ENCODE assay signal across 1 cellular context in the genomic region with DNA sequence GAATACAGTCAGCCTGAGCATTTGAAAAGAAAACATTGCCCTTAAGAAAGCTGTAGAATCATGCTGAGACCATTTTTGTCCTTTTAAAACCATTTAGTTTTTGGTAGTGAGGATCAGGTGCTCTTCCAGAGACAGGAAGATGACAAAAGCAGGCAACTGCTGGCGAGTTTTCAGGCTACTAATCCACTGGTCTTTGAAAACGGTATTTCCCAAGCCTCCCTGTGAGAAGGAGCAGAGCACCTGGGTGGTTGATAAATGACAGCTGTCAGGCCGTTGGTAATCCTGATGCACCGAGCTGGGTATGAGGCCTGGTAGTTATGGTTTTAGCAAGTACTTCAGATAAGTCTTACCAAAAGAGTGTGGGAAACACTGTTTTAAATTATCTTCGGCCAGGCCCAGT.
TF ChIP-seq lines count a peak whose summit lies in the region.

No MANE protein-coding gene starts in this region.

TF ChIP-seq in GM23338, 12 proteins besides CTCF, POLR2A, EP300 and RAD21 (continued from another document):
- TF ChIP-seq, protein P1, sequence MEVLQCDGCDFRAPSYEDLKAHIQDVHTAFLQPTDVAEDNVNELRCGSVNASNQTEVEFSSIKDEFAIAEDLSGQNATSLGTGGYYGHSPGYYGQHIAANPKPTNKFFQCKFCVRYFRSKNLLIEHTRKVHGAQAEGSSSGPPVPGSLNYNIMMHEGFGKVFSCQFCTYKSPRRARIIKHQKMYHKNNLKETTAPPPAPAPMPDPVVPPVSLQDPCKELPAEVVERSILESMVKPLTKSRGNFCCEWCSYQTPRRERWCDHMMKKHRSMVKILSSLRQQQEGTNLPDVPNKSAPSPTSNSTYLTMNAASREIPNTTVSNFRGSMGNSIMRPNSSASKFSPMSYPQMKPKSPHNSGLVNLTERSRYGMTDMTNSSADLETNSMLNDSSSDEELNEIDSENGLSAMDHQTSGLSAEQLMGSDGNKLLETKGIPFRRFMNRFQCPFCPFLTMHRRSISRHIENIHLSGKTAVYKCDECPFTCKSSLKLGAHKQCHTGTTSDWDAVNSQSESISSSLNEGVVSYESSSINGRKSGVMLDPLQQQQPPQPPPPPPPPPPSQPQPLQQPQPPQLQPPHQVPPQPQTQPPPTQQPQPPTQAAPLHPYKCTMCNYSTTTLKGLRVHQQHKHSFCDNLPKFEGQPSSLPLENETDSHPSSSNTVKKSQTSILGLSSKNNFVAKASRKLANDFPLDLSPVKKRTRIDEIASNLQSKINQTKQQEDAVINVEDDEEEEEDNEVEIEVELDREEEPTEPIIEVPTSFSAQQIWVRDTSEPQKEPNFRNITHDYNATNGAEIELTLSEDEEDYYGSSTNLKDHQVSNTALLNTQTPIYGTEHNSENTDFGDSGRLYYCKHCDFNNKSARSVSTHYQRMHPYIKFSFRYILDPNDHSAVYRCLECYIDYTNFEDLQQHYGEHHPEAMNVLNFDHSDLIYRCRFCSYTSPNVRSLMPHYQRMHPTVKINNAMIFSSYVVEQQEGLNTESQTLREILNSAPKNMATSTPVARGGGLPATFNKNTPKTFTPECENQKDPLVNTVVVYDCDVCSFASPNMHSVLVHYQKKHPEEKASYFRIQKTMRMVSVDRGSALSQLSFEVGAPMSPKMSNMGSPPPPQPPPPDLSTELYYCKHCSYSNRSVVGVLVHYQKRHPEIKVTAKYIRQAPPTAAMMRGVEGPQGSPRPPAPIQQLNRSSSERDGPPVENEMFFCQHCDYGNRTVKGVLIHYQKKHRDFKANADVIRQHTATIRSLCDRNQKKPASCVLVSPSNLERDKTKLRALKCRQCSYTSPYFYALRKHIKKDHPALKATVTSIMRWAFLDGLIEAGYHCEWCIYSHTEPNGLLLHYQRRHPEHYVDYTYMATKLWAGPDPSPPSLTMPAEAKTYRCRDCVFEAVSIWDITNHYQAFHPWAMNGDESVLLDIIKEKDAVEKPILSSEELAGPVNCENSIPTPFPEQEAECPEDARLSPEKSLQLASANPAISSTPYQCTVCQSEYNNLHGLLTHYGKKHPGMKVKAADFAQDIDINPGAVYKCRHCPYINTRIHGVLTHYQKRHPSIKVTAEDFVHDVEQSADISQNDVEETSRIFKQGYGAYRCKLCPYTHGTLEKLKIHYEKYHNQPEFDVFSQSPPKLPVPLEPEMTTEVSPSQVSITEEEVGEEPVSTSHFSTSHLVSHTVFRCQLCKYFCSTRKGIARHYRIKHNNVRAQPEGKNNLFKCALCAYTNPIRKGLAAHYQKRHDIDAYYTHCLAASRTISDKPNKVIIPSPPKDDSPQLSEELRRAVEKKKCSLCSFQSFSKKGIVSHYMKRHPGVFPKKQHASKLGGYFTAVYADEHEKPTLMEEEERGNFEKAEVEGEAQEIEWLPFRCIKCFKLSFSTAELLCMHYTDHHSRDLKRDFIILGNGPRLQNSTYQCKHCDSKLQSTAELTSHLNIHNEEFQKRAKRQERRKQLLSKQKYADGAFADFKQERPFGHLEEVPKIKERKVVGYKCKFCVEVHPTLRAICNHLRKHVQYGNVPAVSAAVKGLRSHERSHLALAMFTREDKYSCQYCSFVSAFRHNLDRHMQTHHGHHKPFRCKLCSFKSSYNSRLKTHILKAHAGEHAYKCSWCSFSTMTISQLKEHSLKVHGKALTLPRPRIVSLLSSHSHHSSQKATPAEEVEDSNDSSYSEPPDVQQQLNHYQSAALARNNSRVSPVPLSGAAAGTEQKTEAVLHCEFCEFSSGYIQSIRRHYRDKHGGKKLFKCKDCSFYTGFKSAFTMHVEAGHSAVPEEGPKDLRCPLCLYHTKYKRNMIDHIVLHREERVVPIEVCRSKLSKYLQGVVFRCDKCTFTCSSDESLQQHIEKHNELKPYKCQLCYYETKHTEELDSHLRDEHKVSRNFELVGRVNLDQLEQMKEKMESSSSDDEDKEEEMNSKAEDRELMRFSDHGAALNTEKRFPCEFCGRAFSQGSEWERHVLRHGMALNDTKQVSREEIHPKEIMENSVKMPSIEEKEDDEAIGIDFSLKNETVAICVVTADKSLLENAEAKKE (CRISPR knock-in tag; IDR thresholded peaks at IDR 0.05): no peak
- TF ChIP-seq CREB1 (CRISPR knock-in tag; IDR thresholded peaks at IDR 0.05; ENCODE audit: low read depth): no peak
